10 cellular contexts compared by ENCODE assay signal in genomic region chr3:17747184-17747889, GRCh38. TPM values are rescaled to one million over a fixed set of nuclear protein-coding genes. Genes with fewer than 3 reads are reported as not detected.
DNase-seq lines count a peak whose midpoint lies in the region; ATAC-seq and TF ChIP-seq lines count a peak whose summit lies in the region.
"Had no signal": no experiment of that assay in that cellular context is flagged by ENCODE, and none has a peak within 500 bp of the region (broad histone marks: within the 10 kb centered on the region; RNA-seq: fewer than 3 reads in every experiment).

No MANE protein-coding gene starts in this region.

- WGBS in heart left ventricle, 4 donors: 86 to 97% (median 89%) methylated on average over 4 to 6 of the region's 6 CpGs

- peak overlapping the region in 1 of 12 donors; percentile 23 for H3K27ac ChIP-seq in heart left ventricle
- H3K27ac ChIP-seq in WERI-Rb-1: no peak overlapping the region

- peak overlapping the region; percentile 89 for H3K27ac Mint-ChIP-seq in dendritic cell treated with granulocyte-macrophage colony-stimulating factor and Interleukin-4, amounts not matched to agents 40 ng/mL and 50 ng/mL, for 4 days
- H3K27ac Mint-ChIP-seq: activated CD4-positive, alpha-beta T cell treated with anti-CD3 and anti-CD28 coated beads for 36 hours had no signal

- no peaks in the 10 kb centered on the region for H3K9me3 Mint-ChIP-seq in dendritic cell treated with granulocyte-macrophage colony-stimulating factor and Interleukin-4, amounts not matched to agents 40 ng/mL and 50 ng/mL, for 4 days

- TF ChIP-seq POLR2A in heart left ventricle (IDR thresholded peaks at IDR 0.05): no peak

- DNase-seq in cardiac septum (ENCODE audit: low spot score) (no peak), heart left ventricle (no peak), WERI-Rb-1 (no peak)
- DNase-seq in effector CD4-positive, alpha-beta T cell: no peak
- DNase-seq: activated CD4-positive, alpha-beta T cell treated with anti-CD3 and anti-CD28 coated beads for 36 hours; NCI-H1694 had no signal

- H3K36me3 ChIP-seq in heart left ventricle (no peaks in the 10 kb centered on the region), WERI-Rb-1 (no peaks in the 10 kb centered on the region; the same call in 1 of the 2 replicates)

- H3K4me1 ChIP-seq in heart left ventricle: peaks cover 0 to 28% (median 5%) of the 10 kb centered on the region in 12 donors

- H3K9me3 ChIP-seq in heart left ventricle (no peaks in the 10 kb centered on the region), WERI-Rb-1 (ENCODE audit: severe bottlenecking) (no peaks in the 10 kb centered on the region)

- peak overlapping the region; percentile 54 for H3K4me3 Mint-ChIP-seq in dendritic cell treated with granulocyte-macrophage colony-stimulating factor and Interleukin-4, amounts not matched to agents 40 ng/mL and 50 ng/mL, for 4 days
- H3K4me3 Mint-ChIP-seq: activated CD4-positive, alpha-beta T cell treated with anti-CD3 and anti-CD28 coated beads for 36 hours had no signal

- peak; percentile 71 for ATAC-seq in GM18508 (IDR thresholded peaks at IDR 0.05; ENCODE audit: insufficient read depth, unreplicated experiment)
- peak; percentile 73 for ATAC-seq in GM21576 (IDR thresholded peaks at IDR 0.05; ENCODE audit: unreplicated experiment)
- peak; percentile 72 for ATAC-seq in HG03442 (IDR thresholded peaks at IDR 0.05; ENCODE audit: unreplicated experiment)
- ATAC-seq in heart left ventricle: no peak
- ATAC-seq: activated CD4-positive, alpha-beta T cell treated with anti-CD3 and anti-CD28 coated beads for 36 hours had no signal

- H3K27me3 ChIP-seq in heart left ventricle (no peaks in the 10 kb centered on the region), WERI-Rb-1 (ENCODE audit: insufficient read depth, low read depth, severe bottlenecking) (no peaks in the 10 kb centered on the region)

- intact Hi-C loops in dendritic cell treated with granulocyte-macrophage colony-stimulating factor and Interleukin-4, amounts not matched to agents 40 ng/mL and 50 ng/mL, for 4 days (cut with micrococcal nuclease): loop anchor here (10.0 kb wide), 1 partner anchor 677 kb away; the partner anchor contains the start of gene SATB1
- intact Hi-C loops in cardiac septum (cut with DNase I) (loop anchor here (10.0 kb wide), 1 partner anchor 193 kb away; no protein-coding TSS in a partner anchor), heart left ventricle (cut with DNase I) (loop anchor here in 3 of 10 donors (10.0 kb wide), 1 partner anchor 103 kb away; no protein-coding TSS in a partner anchor)

- peaks cover 3% of the 10 kb centered on the region for H3K36me3 Mint-ChIP-seq in dendritic cell treated with granulocyte-macrophage colony-stimulating factor and Interleukin-4, amounts not matched to agents 40 ng/mL and 50 ng/mL, for 4 days (ENCODE audit: low read depth)

- TF ChIP-seq CTCF in heart left ventricle (IDR thresholded peaks at IDR 0.05) (no peak), WERI-Rb-1 (IDR thresholded peaks at IDR 0.05; ENCODE audit: low read depth, low read length) (no peak)

- peaks cover 45% of the 10 kb centered on the region for H3K4me1 Mint-ChIP-seq in dendritic cell treated with granulocyte-macrophage colony-stimulating factor and Interleukin-4, amounts not matched to agents 40 ng/mL and 50 ng/mL, for 4 days (ENCODE audit: low read depth)

- H3K27me3 Mint-ChIP-seq in dendritic cell treated with granulocyte-macrophage colony-stimulating factor and Interleukin-4, amounts not matched to agents 40 ng/mL and 50 ng/mL, for 4 days: no peaks in the 10 kb centered on the region
- H3K27me3 Mint-ChIP-seq: activated CD4-positive, alpha-beta T cell treated with anti-CD3 and anti-CD28 coated beads for 36 hours had no signal

- H3K4me3 ChIP-seq in heart left ventricle (no peak overlapping the region), WERI-Rb-1 (ENCODE audit: low read depth, low read length) (no peak overlapping the region)

RNA-seq across cellular contexts. Expression of gene TBC1D5, which starts 4.9 kb away (rescaled TPM):
- 25.9 TPM for total RNA-seq in cardiac septum
- total RNA-seq in heart left ventricle: 10 to 100 TPM; 23.4 to 48.3 (median 31.7) TPM
- 10 to 100 TPM in 1 of 2 donors, 1 to 10 TPM in 1; 5.8 to 21.1 TPM for polyA plus RNA-seq in heart left ventricle

Comparison
In these comparisons a context has a peak if more than half of its experiments do, and no peak if none do; other contexts are left out.
1. ATAC-seq: peak in GM18508 (single experiment), GM21576 (single experiment) and HG03442 (single experiment); none in heart left ventricle (0 of 4).